8 cellular contexts compared by ENCODE assay signal in the genomic region with DNA sequence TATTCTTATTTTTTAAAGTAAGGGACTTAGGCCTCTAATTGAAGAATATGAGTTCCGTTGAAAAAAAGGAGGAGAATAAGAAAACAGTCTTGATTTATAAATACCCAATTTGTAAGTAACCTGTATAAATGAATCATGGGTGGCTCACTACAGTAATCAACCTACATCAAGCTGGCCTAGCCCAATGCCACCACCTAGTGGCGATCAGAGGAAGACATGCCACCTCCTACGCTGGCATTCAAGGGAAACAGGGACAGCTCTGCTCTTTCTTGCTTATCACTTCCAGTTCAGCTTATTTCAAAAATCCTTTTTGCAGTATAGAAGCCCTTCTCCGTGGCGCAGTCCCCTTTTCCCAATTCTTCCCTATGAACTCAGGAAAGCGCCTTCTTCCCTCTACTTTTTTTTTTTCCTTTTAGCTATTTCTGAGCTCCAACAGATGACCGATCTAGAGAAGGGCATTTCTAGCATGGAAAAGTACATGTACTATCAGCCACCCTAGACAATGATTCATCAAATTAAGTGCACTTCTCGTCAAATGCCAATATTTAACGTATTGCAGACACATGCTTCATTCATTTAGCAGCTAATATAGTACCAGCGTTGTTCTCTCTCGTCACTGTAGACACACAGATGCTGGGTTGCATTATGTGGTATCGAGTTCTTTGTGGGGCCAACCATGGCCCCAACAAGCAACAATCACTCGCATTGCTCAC. TPM values are rescaled to one million over a fixed set of nuclear protein-coding genes. Genes with fewer than 3 reads are reported as not detected.
A peak's percentile ranks its signal among the peaks of the same experiment; 100 is the strongest.
DNase-seq lines count a peak whose midpoint lies in the region; ATAC-seq and TF ChIP-seq lines count a peak whose summit lies in the region.

No MANE protein-coding gene starts in this region.

- peaks cover 18% of the 10 kb centered on the region for H3K27me3 Mint-ChIP-seq in HFFc6 (ENCODE audit: insufficient read depth)

- H3K27ac Mint-ChIP-seq in HFFc6 = no peak overlapping the region

- peak; percentile 64 for DNase-seq in HFFc6
- peak; percentile 71 for DNase-seq in MV-4-11 (lab: John Stamatoyannopoulos, UW)
- DNase-seq in SK-N-MC (ENCODE audit: low read depth, low spot score) = peak; percentile 70
- peak; percentile 13 for DNase-seq in activated naive CD8-positive, alpha-beta T cell treated with anti-CD3 and anti-CD28 coated beads, Interleukin-2, amount 50 U/mL, for 16 hours (ENCODE audit: low read depth, low spot score)
- DNase-seq in left cardiac atrium = peak; percentile 70
- DNase-seq in retinal pigment epithelial cell (ENCODE audit: low read depth) = peak; percentile 36
- no peak for DNase-seq in mesenteric fat pad (ENCODE audit: low spot score)

- TF ChIP-seq CTCF in GM12874 (IDR thresholded peaks at IDR 0.05; ENCODE audit: insufficient read depth, low read depth, low read length) (peak; percentile 86), HFFc6 (IDR thresholded peaks at IDR 0.05) (peak; percentile 93), retinal pigment epithelial cell (conservative IDR thresholded peaks at IDR 0.05; ENCODE audit: low read depth, low read length) (peak; percentile 97)

- no peak overlapping the region for H3K4me3 Mint-ChIP-seq in HFFc6

- intact Hi-C loops in left cardiac atrium (cut with DNase I) = no loop called here

- H3K36me3 Mint-ChIP-seq in HFFc6 (ENCODE audit: low read depth) = no peaks in the 10 kb centered on the region

- no peak overlapping the region for H3K27ac ChIP-seq in SK-N-MC

- ATAC-seq in left cardiac atrium = peak; percentile 89 to 91

- H3K9me3 Mint-ChIP-seq in HFFc6 = no peaks in the 10 kb centered on the region

- H3K9me3 ChIP-seq in SK-N-MC (ENCODE audit: low read depth, low read length) = no peaks in the 10 kb centered on the region

- no peaks in the 10 kb centered on the region for H3K4me1 Mint-ChIP-seq in HFFc6 (ENCODE audit: low read depth)

- H3K36me3 ChIP-seq in SK-N-MC (ENCODE audit: insufficient read depth, low read length) = no peaks in the 10 kb centered on the region

- no peak overlapping the region for H3K4me3 ChIP-seq in SK-N-MC
- H3K4me3 ChIP-seq in retinal pigment epithelial cell (ENCODE audit: low read length) = no peak overlapping the region

- H3K9ac ChIP-seq in SK-N-MC (ENCODE audit: insufficient read length) = no peak overlapping the region

RNA-seq across cellular contexts. Expression of a gene that starts 28.3 kb away (rescaled TPM):
- not detected for total RNA-seq in HFFc6 (2021; fragmentation: NEBNext Ultra II Directional; extraction: Animal tissue kit (Norgen Biotek cat#: 25700))
- total RNA-seq in left cardiac atrium = 1 to 10 TPM; 6.8 to 8.5 TPM
- 6.3 TPM for total RNA-seq in mesenteric fat pad
